In the genomic region with DNA sequence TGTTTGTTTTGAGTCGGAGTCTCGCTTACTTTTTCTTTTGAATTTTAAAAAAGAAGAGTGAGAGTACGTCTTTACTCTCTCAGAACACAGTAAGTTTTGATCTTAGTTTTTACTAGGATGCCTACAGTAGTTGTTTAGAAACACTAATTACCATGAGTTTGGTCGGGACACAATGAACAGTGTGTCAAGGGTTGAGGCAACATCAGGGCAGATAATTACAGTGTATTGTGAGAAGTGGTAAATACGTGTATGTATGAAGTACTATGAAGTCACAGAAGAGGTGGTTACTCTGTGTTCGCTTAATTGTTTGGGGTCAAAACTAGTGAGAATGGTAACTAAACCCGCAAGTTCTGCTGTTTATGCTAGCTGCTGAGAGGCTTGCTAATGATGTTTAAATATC, we compare ENCODE assay signal across 1 cellular context.
TF ChIP-seq lines count a peak whose summit lies in the region.

No MANE protein-coding gene starts in this region.

TF ChIP-seq in GM12878, 131 proteins besides CTCF, POLR2A, EP300 and RAD21:
- TF ChIP-seq ATF7 (IDR thresholded peaks at IDR 0.05; ENCODE audit: low read depth): no peak
- TF ChIP-seq ZNF207 (IDR thresholded peaks at IDR 0.05; ENCODE audit: borderline replicate concordance): no peak
- no peak for TF ChIP-seq BMI1 (IDR thresholded peaks at IDR 0.05; ENCODE audit: borderline replicate concordance)
- TF ChIP-seq CHD1 (IDR thresholded peaks at IDR 0.05; ENCODE audit: low read depth, low read length): no peak
- TF ChIP-seq, protein P1, sequence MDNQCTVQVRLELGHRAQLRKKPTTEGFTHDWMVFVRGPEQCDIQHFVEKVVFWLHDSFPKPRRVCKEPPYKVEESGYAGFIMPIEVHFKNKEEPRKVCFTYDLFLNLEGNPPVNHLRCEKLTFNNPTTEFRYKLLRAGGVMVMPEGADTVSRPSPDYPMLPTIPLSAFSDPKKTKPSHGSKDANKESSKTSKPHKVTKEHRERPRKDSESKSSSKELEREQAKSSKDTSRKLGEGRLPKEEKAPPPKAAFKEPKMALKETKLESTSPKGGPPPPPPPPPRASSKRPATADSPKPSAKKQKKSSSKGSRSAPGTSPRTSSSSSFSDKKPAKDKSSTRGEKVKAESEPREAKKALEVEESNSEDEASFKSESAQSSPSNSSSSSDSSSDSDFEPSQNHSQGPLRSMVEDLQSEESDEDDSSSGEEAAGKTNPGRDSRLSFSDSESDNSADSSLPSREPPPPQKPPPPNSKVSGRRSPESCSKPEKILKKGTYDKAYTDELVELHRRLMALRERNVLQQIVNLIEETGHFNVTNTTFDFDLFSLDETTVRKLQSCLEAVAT (IDR thresholded peaks at IDR 0.05): no peak
- no peak for TF ChIP-seq RUNX3 (IDR thresholded peaks at IDR 0.05; ENCODE audit: low read length)
- TF ChIP-seq ESRRA (IDR thresholded peaks at IDR 0.05; ENCODE audit: low read length): no peak
- TF ChIP-seq FOXM1 (IDR thresholded peaks at IDR 0.05; ENCODE audit: low read depth, low read length): no peak
- TF ChIP-seq NRF1 (conservative IDR thresholded peaks at IDR 0.05; ENCODE audit: low read depth, low read length): no peak
- TF ChIP-seq, protein P2, sequence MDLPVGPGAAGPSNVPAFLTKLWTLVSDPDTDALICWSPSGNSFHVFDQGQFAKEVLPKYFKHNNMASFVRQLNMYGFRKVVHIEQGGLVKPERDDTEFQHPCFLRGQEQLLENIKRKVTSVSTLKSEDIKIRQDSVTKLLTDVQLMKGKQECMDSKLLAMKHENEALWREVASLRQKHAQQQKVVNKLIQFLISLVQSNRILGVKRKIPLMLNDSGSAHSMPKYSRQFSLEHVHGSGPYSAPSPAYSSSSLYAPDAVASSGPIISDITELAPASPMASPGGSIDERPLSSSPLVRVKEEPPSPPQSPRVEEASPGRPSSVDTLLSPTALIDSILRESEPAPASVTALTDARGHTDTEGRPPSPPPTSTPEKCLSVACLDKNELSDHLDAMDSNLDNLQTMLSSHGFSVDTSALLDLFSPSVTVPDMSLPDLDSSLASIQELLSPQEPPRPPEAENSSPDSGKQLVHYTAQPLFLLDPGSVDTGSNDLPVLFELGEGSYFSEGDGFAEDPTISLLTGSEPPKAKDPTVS (IDR thresholded peaks at IDR 0.05; ENCODE audit: low read depth, low read length): no peak
- TF ChIP-seq, protein P3, sequence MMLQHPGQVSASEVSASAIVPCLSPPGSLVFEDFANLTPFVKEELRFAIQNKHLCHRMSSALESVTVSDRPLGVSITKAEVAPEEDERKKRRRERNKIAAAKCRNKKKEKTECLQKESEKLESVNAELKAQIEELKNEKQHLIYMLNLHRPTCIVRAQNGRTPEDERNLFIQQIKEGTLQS (IDR thresholded peaks at IDR 0.05; ENCODE audit: borderline replicate concordance, extremely low read depth, low read depth, low read length): no peak
TF ChIP-seq in GM12878: peak in this region for 0.
